Comparison of ENCODE assay signal across 24 cellular contexts in the genomic region with DNA sequence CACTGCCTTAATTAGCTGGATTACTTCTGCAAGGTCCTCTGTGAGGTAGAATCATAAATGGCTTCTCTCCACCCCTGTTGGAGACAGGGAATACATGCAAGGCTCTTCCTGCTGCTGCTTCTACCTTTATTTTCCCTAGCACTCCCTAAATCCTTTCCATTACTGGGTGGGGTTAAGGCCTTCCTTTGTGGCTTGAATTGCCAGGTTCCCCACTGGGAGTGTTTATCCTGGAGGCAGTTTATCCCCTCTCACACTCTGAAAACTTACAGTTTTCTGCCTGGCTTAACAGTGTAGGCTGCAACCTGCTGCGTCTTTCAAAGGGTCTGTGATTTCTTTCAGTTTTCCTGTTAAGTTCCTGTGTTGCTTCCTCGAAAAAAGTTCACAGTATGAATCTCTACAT.
"Had no signal": no experiment of that assay in that cellular context is flagged by ENCODE, and none has a peak within 500 bp of the region (broad histone marks: within the 10 kb centered on the region; RNA-seq: fewer than 3 reads in every experiment).

No MANE protein-coding gene starts in this region.

- DNase-seq: activated CD4-positive, alpha-beta memory T cell treated with anti-CD3 and anti-CD28 coated beads, Interleukin-2, amount 10 ng/mL, durations not matched to agents 7 days and 5 days; activated CD4-positive, alpha-beta T cell treated with anti-CD3 and anti-CD28 coated beads for 1 hour; activated CD4-positive, alpha-beta T cell treated with anti-CD3 and anti-CD28 coated beads, Interleukin-2, amount 10 ng/mL, durations not matched to agents 7 days and 5 days; activated CD8-positive, alpha-beta memory T cell treated with anti-CD3 and anti-CD28 coated beads, Interleukin-2, amount 50 U/mL, for 48 hours; activated gamma-delta T cell treated with Interleukin-2 at 50 U/mL for 16 hours; activated naive CD4-positive, alpha-beta T cell treated with anti-CD3 and anti-CD28 coated beads, Interleukin-2, amount 50 U/mL, for 16 hours; activated T-cell treated with anti-CD3 and anti-CD28 coated beads, Interleukin-2, amount 50 U/mL, for 24 hours; amniotic stem cell; cortex of kidney; foreskin keratinocyte; heart left ventricle; hypothalamus; left lung; lower lobe of right lung; mesenchymal stem cell; natural killer cell; right lobe of liver; stimulated activated CD4-positive, alpha-beta T cell treated with anti-CD3 and anti-CD28 coated beads, Interleukin-2, amount 100 ng/mL, for 48 hours; stimulated activated naive CD4-positive, alpha-beta T cell treated with Interleukin-2 at 50 U/mL for 16 hours; T-helper 9 cell; transverse colon had no signal

- H3K4me3 Mint-ChIP-seq: activated CD4-positive, alpha-beta memory T cell treated with anti-CD3 and anti-CD28 coated beads, Interleukin-2, amount 10 ng/mL, durations not matched to agents 7 days and 5 days; activated CD4-positive, alpha-beta T cell treated with anti-CD3 and anti-CD28 coated beads, Interleukin-2, amount 10 ng/mL, durations not matched to agents 7 days and 5 days; activated T-cell treated with anti-CD3 and anti-CD28 coated beads, Interleukin-2, amount 50 U/mL, for 24 hours; natural killer cell had no signal

- H3K27ac ChIP-seq: esophagus muscularis mucosa, foreskin keratinocyte, heart left ventricle, left lung, lower lobe of right lung, neutrophil, right lobe of liver, transverse colon, VCaP had no signal

- H3K9me3 ChIP-seq: esophagus muscularis mucosa, heart left ventricle, lower lobe of right lung, neutrophil, right lobe of liver, transverse colon had no signal

- H3K4me1 ChIP-seq: foreskin keratinocyte, heart left ventricle, left lung, lower lobe of right lung, right lobe of liver, transverse colon had no signal

- H3K27me3 Mint-ChIP-seq: activated CD4-positive, alpha-beta memory T cell treated with anti-CD3 and anti-CD28 coated beads, Interleukin-2, amount 10 ng/mL, durations not matched to agents 7 days and 5 days; activated CD4-positive, alpha-beta T cell treated with anti-CD3 and anti-CD28 coated beads, Interleukin-2, amount 10 ng/mL, durations not matched to agents 7 days and 5 days; activated T-cell treated with anti-CD3 and anti-CD28 coated beads, Interleukin-2, amount 50 U/mL, for 24 hours had no signal

- H3K36me3 ChIP-seq: esophagus muscularis mucosa, heart left ventricle, left lung, lower lobe of right lung, neutrophil, right lobe of liver, transverse colon had no signal

- H3K27ac Mint-ChIP-seq: activated CD4-positive, alpha-beta memory T cell treated with anti-CD3 and anti-CD28 coated beads, Interleukin-2, amount 10 ng/mL, durations not matched to agents 7 days and 5 days; activated CD4-positive, alpha-beta T cell treated with anti-CD3 and anti-CD28 coated beads, Interleukin-2, amount 10 ng/mL, durations not matched to agents 7 days and 5 days; activated T-cell treated with anti-CD3 and anti-CD28 coated beads, Interleukin-2, amount 50 U/mL, for 24 hours; natural killer cell had no signal

- H3K4me3 ChIP-seq: esophagus muscularis mucosa, heart left ventricle, left lung, lower lobe of right lung, right lobe of liver, transverse colon had no signal

- ATAC-seq: foreskin keratinocyte, heart left ventricle, left lung, lower lobe of right lung, natural killer cell, right lobe of liver had no signal

- H3K27me3 ChIP-seq: esophagus muscularis mucosa, foreskin keratinocyte, heart left ventricle, left lung, neutrophil, right lobe of liver, transverse colon had no signal

- H3K9me3 Mint-ChIP-seq: activated CD4-positive, alpha-beta T cell treated with anti-CD3 and anti-CD28 coated beads, Interleukin-2, amount 10 ng/mL, durations not matched to agents 7 days and 5 days; activated T-cell treated with anti-CD3 and anti-CD28 coated beads, Interleukin-2, amount 50 U/mL, for 24 hours had no signal

- H3K4me1 Mint-ChIP-seq: activated CD4-positive, alpha-beta memory T cell treated with anti-CD3 and anti-CD28 coated beads, Interleukin-2, amount 10 ng/mL, durations not matched to agents 7 days and 5 days; activated CD4-positive, alpha-beta T cell treated with anti-CD3 and anti-CD28 coated beads, Interleukin-2, amount 10 ng/mL, durations not matched to agents 7 days and 5 days; natural killer cell had no signal
